ENCODE assay signal across 9 cellular contexts in genomic region chr11:31816467-31817053, GRCh38. TPM values are rescaled to one million over a fixed set of nuclear protein-coding genes. Genes with fewer than 3 reads are reported as not detected.
DNase-seq lines count a peak whose midpoint lies in the region; ATAC-seq, FAIRE-seq and TF ChIP-seq lines count a peak whose summit lies in the region.
"Had no signal": no experiment of that assay in that cellular context is flagged by ENCODE, and none has a peak within 500 bp of the region (broad histone marks: within the 10 kb centered on the region; RNA-seq: fewer than 3 reads in every experiment).

No MANE protein-coding gene starts in this region.

- TF ChIP-seq CTCF in HepG2 (CRISPR knock-in tag; IDR thresholded peaks at IDR 0.05) (no peak), right lobe of liver (IDR thresholded peaks at IDR 0.05) (no peak), vagina (IDR thresholded peaks at IDR 0.05) (no peak), brain microvascular endothelial cell (IDR thresholded peaks at IDR 0.05; ENCODE audit: low read depth, low read length, missing control alignments) (no peak)

- H3K9me3 ChIP-seq in HepG2 (ENCODE audit: low read length) (no peaks in the 10 kb centered on the region), right lobe of liver (no peaks in the 10 kb centered on the region), vagina (no peaks in the 10 kb centered on the region)

- H3K27ac ChIP-seq in HepG2 (ENCODE audit: extremely low read length, insufficient read depth, low read length) (no peak overlapping the region), right lobe of liver (no peak overlapping the region), vagina (no peak overlapping the region), brain microvascular endothelial cell (no peak overlapping the region)

- H2AFZ ChIP-seq in HepG2 (ENCODE audit: low read length), result no peak overlapping the region

- H3K9me3 Mint-ChIP-seq in activated T-helper 17 cell treated with anti-CD3 and anti-CD28 coated beads, Interleukin-2, amount 50 U/mL, for 72 hours, result peaks cover 3% of the 10 kb centered on the region
- peaks cover 3% of the 10 kb centered on the region for H3K9me3 Mint-ChIP-seq in memory B cell

- intact Hi-C loops in HepG2 (cut with micrococcal nuclease; ENCODE audit: unreplicated experiment) (loop anchor here (10.0 kb wide), 1 partner anchor 312 kb away; the partner anchor contains the start of genes ELP4 and IMMP1L), right lobe of liver (cut with DNase I) (no loop called here), vagina (cut with DNase I) (no loop called here)

- H3K4me1 Mint-ChIP-seq in activated T-helper 17 cell treated with anti-CD3 and anti-CD28 coated beads, Interleukin-2, amount 50 U/mL, for 72 hours, result peaks cover 20% of the 10 kb centered on the region
- peaks cover 11% of the 10 kb centered on the region for H3K4me1 Mint-ChIP-seq in memory B cell

- BruUV-seq in HepG2 (replicated peaks; lab: Mats Ljungman, UMichigan), result no TSS peak

- TF ChIP-seq RAD21 in HepG2 (CRISPR knock-in tag; IDR thresholded peaks at IDR 0.05), result no peak

- ATAC-seq in HepG2, result no peak
- no peak for ATAC-seq in right lobe of liver
- ATAC-seq in activated T-helper 17 cell treated with anti-CD3 and anti-CD28 coated beads, Interleukin-2, amount 50 U/mL, for 72 hours (replicated peaks), result no peak
- ATAC-seq in memory B cell (ENCODE audit: low read depth), result no peak
- no peak for ATAC-seq in HG03521 (IDR thresholded peaks at IDR 0.05; ENCODE audit: unreplicated experiment)

- no peaks in the 10 kb centered on the region for H3K36me3 Mint-ChIP-seq in activated T-helper 17 cell treated with anti-CD3 and anti-CD28 coated beads, Interleukin-2, amount 50 U/mL, for 72 hours (ENCODE audit: low read depth)
- H3K36me3 Mint-ChIP-seq in memory B cell, result peaks cover 1% of the 10 kb centered on the region

- H3K4me3 ChIP-seq in HepG2 (replicated peaks in 1 of 3; ENCODE audit: insufficient read depth in 1 of 3, low read depth in 2 of 3, low read length in 3 of 3), result no peak overlapping the region
- H3K4me3 ChIP-seq in right lobe of liver, result no peak overlapping the region
- peak overlapping the region; percentile 18 to 35 for H3K4me3 ChIP-seq in vagina
- no peak overlapping the region for H3K4me3 ChIP-seq in brain microvascular endothelial cell (ENCODE audit: low read depth, low read length)

- in situ Hi-C loops in HepG2 (cut with HindIII; ENCODE audit: extremely low pct_ligation_motif_present, low pct_unique_long_range_greater_than_20kb) (no loop called here), brain microvascular endothelial cell (cut with HindIII; ENCODE audit: low pct_ligation_motif_present, low sequenced_read_pairs) (no loop called here)

- no peaks in the 10 kb centered on the region for H3K79me2 ChIP-seq in HepG2 (ENCODE audit: insufficient read depth, low read length)

- no peak for TF ChIP-seq EP300 in HepG2 (IDR thresholded peaks at IDR 0.05; ENCODE audit: low read depth in 2 of 2, low read length in 2 of 2)
- TF ChIP-seq EP300 in HepG2 (CRISPR knock-in tag; IDR thresholded peaks at IDR 0.05; ENCODE audit: borderline replicate concordance), result no peak

- WGBS in HepG2 (ENCODE audit: low lambda C conversion rate), result 42% methylated on average over 7 of the region's 40 CpGs
- WGBS in right lobe of liver (ENCODE audit: insufficient coverage, low coverage, low lambda C conversion rate, missing lambda C conversion rate), result no CpG with 5 or more reads among the region's 40 CpGs

- POLR2A ChIA-PET in HepG2 (lab: Yijun Ruan, JAX), result no interaction called here

- H3K9ac ChIP-seq in HepG2 (ENCODE audit: insufficient read depth, low read depth, low read length), result no peak overlapping the region

- peaks cover 41% of the 10 kb centered on the region for H3K27me3 Mint-ChIP-seq in activated T-helper 17 cell treated with anti-CD3 and anti-CD28 coated beads, Interleukin-2, amount 50 U/mL, for 72 hours
- H3K27me3 Mint-ChIP-seq in memory B cell, result peaks cover 22% of the 10 kb centered on the region

- H3K36me3 ChIP-seq in HepG2 (replicated peaks in 1 of 2; ENCODE audit: control insufficient read depth in 1 of 2, insufficient read depth in 2 of 2, low read length in 2 of 2) (no peaks in the 10 kb centered on the region), right lobe of liver (no peaks in the 10 kb centered on the region), vagina (no peaks in the 10 kb centered on the region), brain microvascular endothelial cell (replicated peaks) (no peaks in the 10 kb centered on the region)

- H3K4me3 Mint-ChIP-seq in activated T-helper 17 cell treated with anti-CD3 and anti-CD28 coated beads, Interleukin-2, amount 50 U/mL, for 72 hours, result peak overlapping the region; percentile 61
- H3K4me3 Mint-ChIP-seq in memory B cell, result peak overlapping the region; percentile 53

- H3K27me3 ChIP-seq in HepG2 (ENCODE audit: control insufficient read depth in 1 of 2, insufficient read depth in 2 of 2, low read length in 2 of 2) (peaks cover 28 to 91% of the 10 kb centered on the region in 2 experiments), right lobe of liver (peaks cover 47 to 70% of the 10 kb centered on the region in 2 donors), vagina (peaks cover 33% of the 10 kb centered on the region), brain microvascular endothelial cell (replicated peaks) (peaks cover 93% of the 10 kb centered on the region)

- TF ChIP-seq POLR2A in HepG2 (IDR thresholded peaks at IDR 0.05; ENCODE audit: insufficient read depth in 1 of 2, low read depth in 2 of 2, low read length in 2 of 2) (no peak), right lobe of liver (IDR thresholded peaks at IDR 0.05) (no peak), vagina (IDR thresholded peaks at IDR 0.05) (no peak)

- H3K4me1 ChIP-seq in HepG2 (ENCODE audit: insufficient read depth, low read length), result peaks cover 45% of the 10 kb centered on the region
- peaks cover 0 to 38% (median 12%) of the 10 kb centered on the region in 4 donors for H3K4me1 ChIP-seq in right lobe of liver
- H3K4me1 ChIP-seq in vagina, result peaks cover 66% of the 10 kb centered on the region

- peaks cover 4% of the 10 kb centered on the region; the same call in 1 of the 2 replicates for H4K20me1 ChIP-seq in HepG2 (ENCODE audit: insufficient read depth, low read length)

- CTCF ChIA-PET in HepG2 (lab: Yijun Ruan, JAX; ENCODE audit: low intra/inter-chr PET ratio, low total read pairs), result no interaction called here

- no peak for DNase-seq in HepG2 (ENCODE audit: low spot score)
- no peak for DNase-seq in right lobe of liver
- DNase-seq in memory B cell (ENCODE audit: low spot score in 2 of 2), result no peak
- peak in 1 of 2 donors; percentile 79 for DNase-seq in vagina (ENCODE audit: extremely low spot score in 2 of 2)
- no peak for DNase-seq in hypothalamus (lab: John Stamatoyannopoulos, UW)
- no peak for DNase-seq in brain microvascular endothelial cell
- DNase-seq: activated CD8-positive, alpha-beta memory T cell treated with anti-CD3 and anti-CD28 coated beads, Interleukin-2, amount 50 U/mL, for 4 hours had no signal

- H3K4me2 ChIP-seq in HepG2 (ENCODE audit: low read depth, low read length), result peak overlapping the region; percentile 18; the same call in 1 of the 2 replicates

- no peak for FAIRE-seq in HepG2 (lab: Jason Lieb, UNC)

- H3K27ac Mint-ChIP-seq in activated T-helper 17 cell treated with anti-CD3 and anti-CD28 coated beads, Interleukin-2, amount 50 U/mL, for 72 hours, result no peak overlapping the region
- H3K27ac Mint-ChIP-seq in memory B cell, result peak overlapping the region; percentile 50

TF ChIP-seq in HepG2, 621 proteins besides CTCF, POLR2A, EP300 and RAD21 (continues in another document):
- TF ChIP-seq FOXO1 (CRISPR knock-in tag; IDR thresholded peaks at IDR 0.05), result no peak
- no peak for TF ChIP-seq ZNF549 (CRISPR knock-in tag; IDR thresholded peaks at IDR 0.05)
- TF ChIP-seq KDM2A (CRISPR knock-in tag; IDR thresholded peaks at IDR 0.05; ENCODE audit: borderline replicate concordance, low read depth), result no peak
- no peak for TF ChIP-seq SNRNP70 (IDR thresholded peaks at IDR 0.05; ENCODE audit: low read depth, low read length)

RNA-seq across cellular contexts. Expression of gene PAX6, which starts 5.4 kb away (rescaled TPM):
- 0.15 TPM in 1 of 2 replicates, not detected in the other for total RNA-seq in HepG2 (2016; rRNA removed; fragmentation: Illumina TruSeq; extraction: Trizol)
- total RNA-seq in HepG2 (2016; cell fraction: cytosol; rRNA removed; fragmentation: Illumina TruSeq; extraction: Trizol; ENCODE audit: low read depth), result 0.20 TPM in 1 of 2 replicates, not detected in the other
- total RNA-seq in HepG2 (2016; cell fraction: insoluble cytoplasmic fraction; rRNA removed; fragmentation: Illumina TruSeq; extraction: Trizol), result 0.15 TPM in 1 of 2 replicates, not detected in the other
- total RNA-seq in HepG2 (2016; cell fraction: membrane; rRNA removed; fragmentation: Illumina TruSeq; extraction: Trizol), result 0.19 and 0.21 TPM in 2 replicates
- total RNA-seq in HepG2 (2016; cell fraction: nucleus; rRNA removed; fragmentation: Illumina TruSeq; extraction: Trizol), result 0.28 TPM in 1 of 2 replicates, not detected in the other
- polyA plus RNA-seq in HepG2 (2011; rRNA removed), result 0.67 and 1.1 TPM in 2 replicates
- polyA plus RNA-seq in HepG2 (2011; cell fraction: cytosol; rRNA removed), result 0.79 and 0.93 TPM in 2 replicates
- 2.4 and 2.6 TPM in 2 replicates for polyA plus RNA-seq in HepG2 (2011; cell fraction: nucleus; rRNA removed)
- 0.09 and 0.31 TPM in 2 replicates for polyA plus RNA-seq in HepG2 (2012)
- polyA plus RNA-seq in HepG2 (2016; cell fraction: cytosol; fragmentation: Illumina TruSeq; extraction: Trizol; ENCODE audit: low read depth), result 0.29 TPM in 1 of 2 replicates, not detected in the other
- polyA plus RNA-seq in HepG2 (2016; cell fraction: insoluble cytoplasmic fraction; fragmentation: Illumina TruSeq; extraction: Trizol; ENCODE audit: low read depth), result 0.34 TPM in 1 of 2 replicates, not detected in the other
- polyA plus RNA-seq in HepG2 (2016; cell fraction: membrane; fragmentation: Illumina TruSeq; extraction: Trizol; ENCODE audit: low read depth), result 0.21 TPM in 1 of 2 replicates, not detected in the other
- 0.31 and 0.36 TPM in 2 replicates for polyA plus RNA-seq in HepG2 (2016; cell fraction: nucleus; fragmentation: Illumina TruSeq; extraction: Trizol; ENCODE audit: insufficient read depth, low read depth)
- polyA minus RNA-seq in HepG2 (2011; rRNA and poly(A)+ RNA removed; ENCODE audit: low replicate concordance), result 2.3 and 18.4 TPM in 2 replicates
- polyA minus RNA-seq in HepG2 (2011; cell fraction: cytosol; rRNA and poly(A)+ RNA removed), result 0.69 TPM in 1 of 2 replicates, not detected in the other
- 1.5 and 2.3 TPM in 2 replicates for polyA minus RNA-seq in HepG2 (2011; cell fraction: nucleus; rRNA and poly(A)+ RNA removed)
- total RNA-seq in right lobe of liver, result not detected
- not detected for total RNA-seq in activated T-helper 17 cell treated with anti-CD3 and anti-CD28 coated beads, Interleukin-2, amount 50 U/mL, for 72 hours
- not detected for total RNA-seq in vagina

Comparison
In these comparisons a context has a peak if more than half of its experiments do, and no peak if none do; other contexts are left out.
1. H3K4me3 ChIP-seq: peak in vagina (2 of 2); none in HepG2 (0 of 3), right lobe of liver (0 of 3) and brain microvascular endothelial cell (single experiment).